21 cellular contexts compared by ENCODE assay signal in genomic region chr3:32089476-32089875, GRCh38.
"Had no signal": no experiment of that assay in that cellular context is flagged by ENCODE, and none has a peak within 500 bp of the region (broad histone marks: within the 10 kb centered on the region; RNA-seq: fewer than 3 reads in every experiment).

No MANE protein-coding gene starts in this region.

- DNase-seq: dorsolateral prefrontal cortex; effector CD4-positive, alpha-beta T cell; foreskin keratinocyte; glutamatergic neuron; heart right ventricle; hippocampal formation; left lung; mesenchymal stem cell; mucosa of descending colon; naive B cell; pancreas; right cardiac atrium; spleen; stimulated activated naive B cell treated with anti-CD40 and anti-IgM and Interleukin-4, amounts not matched to agents 10 μg/mL and 1 μg/mL and 100 μg/mL, for 72 hours; upper lobe of left lung had no signal

- H3K4me3 ChIP-seq: dorsolateral prefrontal cortex, heart right ventricle, left lung, mucosa of descending colon, pancreas, skin epidermis, spleen, thoracic aorta, tibial nerve, upper lobe of left lung had no signal

- ATAC-seq: esophagus mucosa; foreskin keratinocyte; heart right ventricle; left lung; mucosa of descending colon; natural killer cell treated with Interleukin-12 subunit alpha and Interleukin-12 subunit beta and Interleukin-15 and Interleukin-18, amount 100 ng/mL, for 72 hours; pancreas; right cardiac atrium; stimulated activated naive B cell treated with anti-CD40 and anti-IgM and Interleukin-4, amounts not matched to agents 10 μg/mL and 1 μg/mL and 100 μg/mL, for 72 hours had no signal

- H3K36me3 ChIP-seq: heart right ventricle, left lung, neutrophil, pancreas, spleen, thoracic aorta, tibial nerve, upper lobe of left lung had no signal

- H3K27me3 ChIP-seq: heart right ventricle, left lung, pancreas, spleen, upper lobe of left lung had no signal
